ENCODE assay signal across 10 cellular contexts in genomic region chr7:55271069-55271468, GRCh38.
DNase-seq lines count a peak whose midpoint lies in the region; ATAC-seq and TF ChIP-seq lines count a peak whose summit lies in the region.
"Had no signal": no experiment of that assay in that cellular context is flagged by ENCODE, and none has a peak within 500 bp of the region (broad histone marks: within the 10 kb centered on the region; RNA-seq: fewer than 3 reads in every experiment).

No MANE protein-coding gene starts in this region.

- H3K4me2 ChIP-seq in Karpas-422 (ENCODE audit: low read depth, low read length, poor library complexity, severe bottlenecking): no peak overlapping the region

- no peak overlapping the region for H3K9ac ChIP-seq in Karpas-422 (ENCODE audit: low read length)

- H3K79me2 ChIP-seq in Karpas-422 (ENCODE audit: low read length): no peaks in the 10 kb centered on the region

- peak in 4 of 7 experiments; percentile 10 to 36 (median 20) for TF ChIP-seq CTCF in body of pancreas (IDR thresholded peaks at IDR 0.05)

- H3K36me3 ChIP-seq in Karpas-422 (ENCODE audit: insufficient read depth, low read length) (no peaks in the 10 kb centered on the region), body of pancreas (replicated peaks in 1 of 2; ENCODE audit: insufficient read depth in 1 of 2, low read depth in 2 of 2) (no peaks in the 10 kb centered on the region)

- no peaks in the 10 kb centered on the region for H3K9me3 ChIP-seq in Karpas-422 (ENCODE audit: low read length)
- no peaks in the 10 kb centered on the region for H3K9me3 ChIP-seq in body of pancreas

- H4K20me1 ChIP-seq in Karpas-422 (ENCODE audit: insufficient read depth, low read depth, low read length): no peaks in the 10 kb centered on the region

- no peaks in the 10 kb centered on the region for H3K9me2 ChIP-seq in Karpas-422 (replicated peaks; ENCODE audit: insufficient read depth, low read length)

- ATAC-seq in body of pancreas: no peak

- no peaks in the 10 kb centered on the region for H3K27me3 ChIP-seq in Karpas-422 (ENCODE audit: low read length)
- no peaks in the 10 kb centered on the region for H3K27me3 ChIP-seq in body of pancreas

- WGBS in body of pancreas, 2 donors: 49 to 50% methylated on average over 4 of the region's 4 CpGs

- TF ChIP-seq POLR2A in body of pancreas (IDR thresholded peaks at IDR 0.05): no peak

- H3K4me1 ChIP-seq in Karpas-422 (ENCODE audit: low read length): no peaks in the 10 kb centered on the region
- H3K4me1 ChIP-seq in body of pancreas: no peaks in the 10 kb centered on the region

- intact Hi-C loops in body of pancreas (cut with DNase I): no loop called here

- H2AFZ ChIP-seq in Karpas-422 (ENCODE audit: low read length): no peak overlapping the region

- H3K27ac ChIP-seq in Karpas-422 (ENCODE audit: low read length) (no peak overlapping the region), body of pancreas (no peak overlapping the region)

- DNase-seq in EL (peak; percentile 31), Karpas-422 (peak; percentile 63), body of pancreas (no peak), myocyte (ENCODE audit: low read depth) (peak; percentile 40), NCI-H446 treated with DMSO at 0.1 percent for 48 hours (lab: John Stamatoyannopoulos, UW) (no peak), epidermal melanocyte (ENCODE audit: insufficient read length, low spot score) (no peak), SHP77 treated with DMSO at 0.1 percent for 48 hours (lab: John Stamatoyannopoulos, UW) (no peak), NCI-H1694 (lab: John Stamatoyannopoulos, UW) (no peak)
- DNase-seq: GF-D8, NCI-H187 had no signal

- H3K4me3 ChIP-seq in Karpas-422 (ENCODE audit: low read length): no peak overlapping the region
- H3K4me3 ChIP-seq in body of pancreas: no peak overlapping the region

Comparison
In these comparisons a context has a peak if more than half of its experiments do, and no peak if none do; other contexts are left out.
1. DNase-seq: peak in EL (single experiment), Karpas-422 (single experiment) and myocyte (single experiment); none in body of pancreas (0 of 4), NCI-H446 treated with DMSO at 0.1 percent for 48 hours (single experiment), epidermal melanocyte (single experiment), SHP77 treated with DMSO at 0.1 percent for 48 hours (single experiment) and NCI-H1694 (single experiment).